In the genomic region with DNA sequence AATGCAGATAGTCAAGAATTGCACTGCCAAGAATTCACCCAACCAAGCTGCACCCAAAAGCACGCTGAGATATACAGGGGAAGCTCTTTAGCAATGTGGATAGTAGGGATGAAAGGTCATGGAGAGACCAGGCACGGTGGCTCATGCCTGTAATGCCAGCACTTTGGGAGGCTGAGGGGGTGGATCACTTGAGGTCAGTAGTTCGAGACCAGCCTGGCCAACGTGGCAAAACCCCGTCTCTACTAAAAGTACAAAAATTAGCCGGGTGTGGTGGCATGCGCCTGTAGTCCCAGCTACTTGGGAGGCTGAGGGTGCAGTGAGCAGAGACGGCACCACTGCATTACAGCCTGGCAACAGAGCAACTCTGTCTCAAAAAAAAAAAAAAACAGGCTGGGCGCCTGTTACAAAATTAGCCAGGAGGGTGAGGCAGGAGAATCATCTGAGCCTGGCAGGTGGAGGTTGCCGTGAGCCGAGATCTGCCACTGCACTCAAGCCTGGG, we compare ENCODE assay signal across 7 cellular contexts. TPM values are rescaled to one million over a fixed set of nuclear protein-coding genes. Genes with fewer than 3 reads are reported as not detected.
DNase-seq lines count a peak whose midpoint lies in the region; ATAC-seq and TF ChIP-seq lines count a peak whose summit lies in the region.
"Not testable (repeated sequence)": the region's sequence is repeated elsewhere in the genome, so short reads cannot be mapped to it uniquely, and the experiment has no call there.

No MANE protein-coding gene starts in this region.

- not testable (repeated sequence) for TF ChIP-seq CTCF in SU-DHL-6 (IDR thresholded peaks at IDR 0.05; ENCODE audit: insufficient read depth, low read length, poor library complexity, severe bottlenecking); nephron (IDR thresholded peaks at IDR 0.05; ENCODE audit: unreplicated experiment in 3 of 3)

- H3K9ac ChIP-seq in SU-DHL-6 (ENCODE audit: low read length), result peak overlapping the region; percentile 16; the same call in 1 of the 2 replicates

- not testable (repeated sequence) for H3K4me3 ChIP-seq in SU-DHL-6 (ENCODE audit: insufficient read depth, low read length, poor library complexity, severe bottlenecking); right cardiac atrium (ENCODE audit: low read length)

- ATAC-seq in Right ventricle myocardium inferior, result peak; percentile 13
- not testable (repeated sequence) for ATAC-seq in right cardiac atrium

- H3K79me2 ChIP-seq in SU-DHL-6 (ENCODE audit: insufficient read depth, low read length), result not testable (repeated sequence)

- DNase-seq in ELF-1 (ENCODE audit: low read depth, low spot score) (peak; percentile 27), NCI-H2171 (lab: John Stamatoyannopoulos, UW) (peak; percentile 42), right cardiac atrium (peak in 1 of 3 donors; percentile 1)
- not testable (repeated sequence) for DNase-seq in Right ventricle myocardium inferior (ENCODE audit: missing footprints)

- not testable (repeated sequence) for H3K9me2 ChIP-seq in SU-DHL-6 (replicated peaks; ENCODE audit: insufficient read depth, low read length)

- not testable (repeated sequence) for H3K36me3 ChIP-seq in SU-DHL-6 (ENCODE audit: low read length)

- intact Hi-C loops in Right ventricle myocardium inferior (cut with DNase I); right cardiac atrium (cut with DNase I): not testable (repeated sequence)

- not testable (repeated sequence) for H3K27me3 ChIP-seq in SU-DHL-6 (ENCODE audit: low read length); right cardiac atrium (ENCODE audit: control insufficient read depth, insufficient read depth)

- H4K20me1 ChIP-seq in SU-DHL-6 (ENCODE audit: low read depth, low read length), result not testable (repeated sequence)

- peak overlapping the region; percentile 54 for H3K4me2 ChIP-seq in SU-DHL-6 (ENCODE audit: low read depth, low read length, poor library complexity, severe bottlenecking)

- not testable (repeated sequence) for H2AFZ ChIP-seq in SU-DHL-6 (ENCODE audit: low read depth, low read length, severe bottlenecking)

- H3K27me3 Mint-ChIP-seq in nephron (ENCODE audit: low read depth); stimulated activated naive CD8-positive, alpha-beta T cell treated with anti-CD3 and anti-CD28 coated beads, Interleukin-15, Interleukin-2, amounts not matched to agents 100 ng/mL and 50 ng/mL, for 24 hours: not testable (repeated sequence)

- not testable (repeated sequence) for H3K4me3 Mint-ChIP-seq in nephron; stimulated activated naive CD8-positive, alpha-beta T cell treated with anti-CD3 and anti-CD28 coated beads, Interleukin-15, Interleukin-2, amounts not matched to agents 100 ng/mL and 50 ng/mL, for 24 hours

- peaks cover 19% of the 10 kb centered on the region; the same call in 1 of the 2 replicates for H3F3A ChIP-seq in SU-DHL-6 (ENCODE audit: insufficient read depth)

- H3K27ac Mint-ChIP-seq in nephron, result peak overlapping the region; percentile 75 to 92 (median 76)
- peak overlapping the region; percentile 47 for H3K27ac Mint-ChIP-seq in stimulated activated naive CD8-positive, alpha-beta T cell treated with anti-CD3 and anti-CD28 coated beads, Interleukin-15, Interleukin-2, amounts not matched to agents 100 ng/mL and 50 ng/mL, for 24 hours

- 83% methylated on average over 11 of the region's 11 CpGs for WGBS in right cardiac atrium

- not testable (repeated sequence) for H3K9me3 Mint-ChIP-seq in nephron; stimulated activated naive CD8-positive, alpha-beta T cell treated with anti-CD3 and anti-CD28 coated beads, Interleukin-15, Interleukin-2, amounts not matched to agents 100 ng/mL and 50 ng/mL, for 24 hours

- peak overlapping the region; percentile 93 for H3K27ac ChIP-seq in SU-DHL-6 (ENCODE audit: low read depth, low read length)
- H3K27ac ChIP-seq in right cardiac atrium (ENCODE audit: low read length), result peak overlapping the region; percentile 7

- H3K9me3 ChIP-seq in SU-DHL-6 (ENCODE audit: insufficient read depth, low read length); right cardiac atrium (ENCODE audit: control insufficient read depth, low read length): not testable (repeated sequence)

- H3K4me1 Mint-ChIP-seq in nephron, result peaks cover 18% of the 10 kb centered on the region
- peaks cover 17% of the 10 kb centered on the region for H3K4me1 Mint-ChIP-seq in stimulated activated naive CD8-positive, alpha-beta T cell treated with anti-CD3 and anti-CD28 coated beads, Interleukin-15, Interleukin-2, amounts not matched to agents 100 ng/mL and 50 ng/mL, for 24 hours (ENCODE audit: low read depth)

- peaks cover 29% of the 10 kb centered on the region for H3K36me3 Mint-ChIP-seq in nephron (ENCODE audit: low read depth)
- H3K36me3 Mint-ChIP-seq in stimulated activated naive CD8-positive, alpha-beta T cell treated with anti-CD3 and anti-CD28 coated beads, Interleukin-15, Interleukin-2, amounts not matched to agents 100 ng/mL and 50 ng/mL, for 24 hours (ENCODE audit: low read depth), result peaks cover 14% of the 10 kb centered on the region

- not testable (repeated sequence) for H3K4me1 ChIP-seq in right cardiac atrium (ENCODE audit: control insufficient read depth, insufficient read depth, low read length)

RNA-seq across cellular contexts. Expression of a gene that starts 34.2 kb away (rescaled TPM):
- 48.6 TPM for total RNA-seq in Right ventricle myocardium inferior
- 10 to 100 TPM; 36.2 to 44.8 (median 40.7) TPM for total RNA-seq in right cardiac atrium
- polyA plus RNA-seq in right cardiac atrium, result 53.6 TPM

RNA-seq across cellular contexts. Expression of a gene that starts 35.3 kb away (rescaled TPM):
- not detected for total RNA-seq in Right ventricle myocardium inferior
- under 1 TPM in 1 of 4 donors, not detected in 3; 0.06 TPM for total RNA-seq in right cardiac atrium
- not detected for polyA plus RNA-seq in right cardiac atrium

RNA-seq across cellular contexts. Expression of a gene that starts 53.1 kb away (rescaled TPM):
- 0.32 TPM for total RNA-seq in Right ventricle myocardium inferior
- total RNA-seq in right cardiac atrium, result under 1 TPM; 0.28 to 0.65 (median 0.59) TPM
- polyA plus RNA-seq in right cardiac atrium, result 0.52 TPM
